ENCODE assay signal across 1 cellular context in genomic region chr3:106261915-106262683, GRCh38.
TF ChIP-seq lines count a peak whose summit lies in the region.

No MANE protein-coding gene starts in this region.

TF ChIP-seq in GM23338, 12 proteins besides CTCF, POLR2A, EP300 and RAD21 (continued from another document):
- no peak for TF ChIP-seq REST (IDR thresholded peaks at IDR 0.05; ENCODE audit: unreplicated experiment)
